Comparison of ENCODE assay signal across 8 cellular contexts in genomic region chr1:117128323-117129079, GRCh38. TPM values are rescaled to one million over a fixed set of nuclear protein-coding genes. Genes with fewer than 3 reads are reported as not detected.
DNase-seq lines count a peak whose midpoint lies in the region; ATAC-seq, FAIRE-seq and TF ChIP-seq lines count a peak whose summit lies in the region.

No MANE protein-coding gene starts in this region.

- H3K9me3 ChIP-seq in CD4-positive, CD25-positive, alpha-beta regulatory T cell (ENCODE audit: control insufficient read depth in 2 of 2, low read length in 2 of 2) = no peaks in the 10 kb centered on the region
- H3K9me3 ChIP-seq in fibroblast of lung (ENCODE audit: control insufficient read depth, insufficient read depth, low read depth, low read length) (no peaks in the 10 kb centered on the region), osteoblast (ENCODE audit: low read depth, low read length) (no peaks in the 10 kb centered on the region)

- H3K4me3 ChIP-seq in CD4-positive, CD25-positive, alpha-beta regulatory T cell (ENCODE audit: low read depth, low read length) = no peak overlapping the region
- H3K4me3 ChIP-seq in HFF-Myc (replicated peaks; ENCODE audit: low read depth, low read length) (no peak overlapping the region), fibroblast of lung (replicated peaks in 1 of 4; ENCODE audit: control extremely low read depth in 1 of 4, insufficient read depth in 1 of 4, low read depth in 3 of 4, low read length in 4 of 4) (no peak overlapping the region), osteoblast (ENCODE audit: insufficient read depth, low read length) (no peak overlapping the region)

- no peaks in the 10 kb centered on the region for H4K20me1 ChIP-seq in fibroblast of lung (ENCODE audit: control insufficient read depth, extremely low read depth, insufficient read depth, low read length)
- H4K20me1 ChIP-seq in osteoblast (ENCODE audit: insufficient read depth, low read length) = no peaks in the 10 kb centered on the region

- peak overlapping the region; percentile 62 for H2AFZ ChIP-seq in fibroblast of lung (ENCODE audit: low read length)
- H2AFZ ChIP-seq in osteoblast (ENCODE audit: low read length) = peak overlapping the region; percentile 60

- H3K27ac ChIP-seq in CD4-positive, CD25-positive, alpha-beta regulatory T cell (ENCODE audit: insufficient read depth, low read length, poor library complexity, severe bottlenecking) = no peak overlapping the region
- H3K27ac ChIP-seq in fibroblast of lung (ENCODE audit: insufficient read depth, low read length) = no peak overlapping the region
- no peak overlapping the region for H3K27ac ChIP-seq in osteoblast (ENCODE audit: low read depth, low read length)

- H3K9me3 Mint-ChIP-seq in CD4-positive, CD25-positive, alpha-beta regulatory T cell = peaks cover 0 to 2% (median 0%) of the 10 kb centered on the region in 7 donors

- H3K79me2 ChIP-seq in fibroblast of lung (ENCODE audit: control insufficient read depth, insufficient read depth, low read length) (no peaks in the 10 kb centered on the region), osteoblast (ENCODE audit: insufficient read depth, low read length) (no peaks in the 10 kb centered on the region)

- no peak overlapping the region for H3K27ac Mint-ChIP-seq in CD4-positive, CD25-positive, alpha-beta regulatory T cell

- H3K9ac ChIP-seq in fibroblast of lung (ENCODE audit: insufficient read depth, low read length) = no peak overlapping the region

- peaks cover 15% of the 10 kb centered on the region for H3K27me3 ChIP-seq in CD4-positive, CD25-positive, alpha-beta regulatory T cell (ENCODE audit: control insufficient read depth, insufficient read depth, low read length)
- H3K27me3 ChIP-seq in fibroblast of lung (ENCODE audit: control insufficient read depth, insufficient read depth, low read length) = peaks cover 7% of the 10 kb centered on the region
- peaks cover 18% of the 10 kb centered on the region for H3K27me3 ChIP-seq in osteoblast (ENCODE audit: insufficient read depth, low read length)

- no peaks in the 10 kb centered on the region for H3K4me1 ChIP-seq in CD4-positive, CD25-positive, alpha-beta regulatory T cell (ENCODE audit: control insufficient read depth, insufficient read depth, low read length, poor library complexity, severe bottlenecking)
- H3K4me1 ChIP-seq in fibroblast of lung (ENCODE audit: control insufficient read depth, extremely low read depth, insufficient read depth, low read length) (peaks cover 2% of the 10 kb centered on the region), osteoblast (ENCODE audit: insufficient read depth, low read length) (peaks cover 2% of the 10 kb centered on the region)

- no peak overlapping the region for H3K4me3 Mint-ChIP-seq in CD4-positive, CD25-positive, alpha-beta regulatory T cell

- H3K4me1 Mint-ChIP-seq in CD4-positive, CD25-positive, alpha-beta regulatory T cell = peaks cover 0 to 6% (median 4%) of the 10 kb centered on the region in 4 donors

- peak; percentile 42 for TF ChIP-seq CTCF in HFF-Myc (IDR thresholded peaks at IDR 0.05; ENCODE audit: low read depth, low read length, missing control alignments)
- peak; percentile 42 to 51 for TF ChIP-seq CTCF in fibroblast of lung (conservative IDR thresholded peaks at IDR 0.05 in 1 of 2, IDR thresholded peaks at IDR 0.05 in 1 of 2; ENCODE audit: low read depth in 1 of 2, low read length in 2 of 2)
- peak; percentile 64 for TF ChIP-seq CTCF in osteoblast (IDR thresholded peaks at IDR 0.05; ENCODE audit: extremely low read depth, low read depth, low read length)

- no peaks in the 10 kb centered on the region for H3K36me3 ChIP-seq in CD4-positive, CD25-positive, alpha-beta regulatory T cell (ENCODE audit: control insufficient read depth, insufficient read depth, low read length)
- no peaks in the 10 kb centered on the region for H3K36me3 ChIP-seq in fibroblast of lung (ENCODE audit: control insufficient read depth, insufficient read depth, low read length)
- H3K36me3 ChIP-seq in osteoblast (ENCODE audit: insufficient read depth, low read length) = no peaks in the 10 kb centered on the region

- peak in 2 of 3 donors; percentile 37 to 54 for DNase-seq in CD4-positive, CD25-positive, alpha-beta regulatory T cell
- DNase-seq in HFF-Myc (ENCODE audit: extremely low read depth, low read depth) (no peak), RCC 7860 (ENCODE audit: low spot score) (peak; percentile 28), fibroblast of lung (ENCODE audit: low read depth in 2 of 2) (peak; percentile 45 to 76), osteoblast (ENCODE audit: insufficient read length, low spot score, missing footprints) (peak; percentile 91), GM19238 (ENCODE audit: insufficient read length, low spot score) (no peak), activated T-cell treated with anti-CD3 and anti-CD28 coated beads for 4 hours (no peak)

- ATAC-seq in CD4-positive, CD25-positive, alpha-beta regulatory T cell (ENCODE audit: low read depth in 2 of 2) = peak in 1 of 2 donors; percentile 43
- ATAC-seq in GM21619 (IDR thresholded peaks at IDR 0.05; ENCODE audit: unreplicated experiment) = no peak

- H3K27me3 Mint-ChIP-seq in CD4-positive, CD25-positive, alpha-beta regulatory T cell = peaks cover 11% of the 10 kb centered on the region

- peak; percentile 75 for FAIRE-seq in RCC 7860 (lab: Jason Lieb, UNC)

- no peak overlapping the region for H3K4me2 ChIP-seq in fibroblast of lung (ENCODE audit: extremely low read depth, insufficient read depth, low read length)
- peak overlapping the region; percentile 22 for H3K4me2 ChIP-seq in osteoblast (ENCODE audit: insufficient read depth, low read length)

- no peaks in the 10 kb centered on the region for H3K36me3 Mint-ChIP-seq in CD4-positive, CD25-positive, alpha-beta regulatory T cell

RNA-seq across cellular contexts. Expression of gene TRIM45, which starts 7.0 kb away (rescaled TPM):
- 0.84 TPM for total RNA-seq in CD4-positive, CD25-positive, alpha-beta regulatory T cell
- polyA plus RNA-seq in CD4-positive, CD25-positive, alpha-beta regulatory T cell = under 1 TPM in 3 of 4 donors, not detected in 1; 0.05 to 0.16 (median 0.06) TPM
- total RNA-seq in fibroblast of lung = 4.6 and 8.4 TPM in 2 replicates
- 2.9 and 4.0 TPM in 2 replicates for polyA plus RNA-seq in fibroblast of lung
- 2.2 and 2.7 TPM in 2 replicates for polyA plus RNA-seq in fibroblast of lung (2012)
- polyA minus RNA-seq in fibroblast of lung (ENCODE audit: low replicate concordance) = 0.93 and 1.9 TPM in 2 replicates
- total RNA-seq in osteoblast = 1.4 and 2.1 TPM in 2 replicates

Comparison
In these comparisons a context has a peak if more than half of its experiments do, and no peak if none do; other contexts are left out.
1. DNase-seq: peak in CD4-positive, CD25-positive, alpha-beta regulatory T cell (2 of 3), RCC 7860 (single experiment), fibroblast of lung (2 of 2) and osteoblast (single experiment); none in HFF-Myc (single experiment), GM19238 (single experiment) and activated T-cell treated with anti-CD3 and anti-CD28 coated beads for 4 hours (single experiment).
2. Peak in every context shown above with its lines, with median percentiles within 50 percentile points of each other: CTCF ChIP-seq.